In genomic region chr5:170388818-170389217, GRCh38 we compare ENCODE assay signal across 17 cellular contexts. TPM values are rescaled to one million over a fixed set of nuclear protein-coding genes. Genes with fewer than 3 reads are reported as not detected.
A peak's percentile ranks its signal among the peaks of the same experiment; 100 is the strongest.
DNase-seq lines count a peak whose midpoint lies in the region; ATAC-seq and TF ChIP-seq lines count a peak whose summit lies in the region.
"Had no signal": no experiment of that assay in that cellular context is flagged by ENCODE, and none has a peak within 500 bp of the region (broad histone marks: within the 10 kb centered on the region; RNA-seq: fewer than 3 reads in every experiment).

No MANE protein-coding gene starts in this region.

- H3K9me3 ChIP-seq in right cardiac atrium (ENCODE audit: control insufficient read depth, low read length) (no peaks in the 10 kb centered on the region), prostate gland (no peaks in the 10 kb centered on the region)

- 37% methylated on average over 7 of the region's 7 CpGs for WGBS in right cardiac atrium
- 47% methylated on average over 7 of the region's 7 CpGs for WGBS in prostate gland

- peak overlapping the region; percentile 29 for H3K4me3 ChIP-seq in right cardiac atrium (ENCODE audit: low read length)
- peak overlapping the region; percentile 19 to 26 for H3K4me3 ChIP-seq in prostate gland
- no peak overlapping the region for H3K4me3 ChIP-seq in brain microvascular endothelial cell (ENCODE audit: low read depth, low read length)
- H3K4me3 ChIP-seq: lung had no signal

- ATAC-seq in Right ventricle myocardium superior (ENCODE audit: poor library complexity), result peak; percentile 52
- ATAC-seq in right cardiac atrium, result peak; percentile 23 to 61
- ATAC-seq: activated T-helper 17 cell treated with anti-CD3 and anti-CD28 coated beads, Interleukin-2, amount 50 U/mL, for 72 hours; stimulated activated naive CD8-positive, alpha-beta T cell treated with anti-CD3 and anti-CD28 coated beads, Interleukin-15, Interleukin-2, amounts not matched to agents 100 U/mL and 50 U/mL, for 24 hours had no signal

- H3K36me3 ChIP-seq in prostate gland (no peaks in the 10 kb centered on the region), brain microvascular endothelial cell (replicated peaks) (no peaks in the 10 kb centered on the region)

- no peak for TF ChIP-seq POLR2A in prostate gland (IDR thresholded peaks at IDR 0.05)

- H3K4me1 ChIP-seq in right cardiac atrium (ENCODE audit: control insufficient read depth, insufficient read depth, low read length) (no peaks in the 10 kb centered on the region), prostate gland (replicated peaks) (no peaks in the 10 kb centered on the region)

- in situ Hi-C loops in brain microvascular endothelial cell (cut with HindIII; ENCODE audit: low pct_ligation_motif_present, low sequenced_read_pairs), result no loop called here

- TF ChIP-seq CTCF in prostate gland (IDR thresholded peaks at IDR 0.05), result no peak
- TF ChIP-seq CTCF in brain microvascular endothelial cell (IDR thresholded peaks at IDR 0.05; ENCODE audit: low read depth, low read length, missing control alignments), result no peak

- DNase-seq in Right ventricle myocardium superior (no peak), cardiac septum (ENCODE audit: low spot score) (no peak), right cardiac atrium (no peak), prostate gland (ENCODE audit: low spot score) (no peak), brain microvascular endothelial cell (no peak), AG08396 (ENCODE audit: low spot score) (no peak)
- no peak for DNase-seq in stimulated activated CD4-positive, alpha-beta T cell treated with anti-CD3 and anti-CD28 coated beads, Interleukin-15, amount 100 ng/mL, for 24 hours
- no peak for DNase-seq in stimulated activated CD4-positive, alpha-beta T cell treated with anti-CD3 and anti-CD28 coated beads, Interleukin-4, amount 100 ng/mL, for 1 hour
- DNase-seq: activated CD4-positive, alpha-beta T cell treated with anti-CD3 and anti-CD28 coated beads, Interleukin-2, amount 50 U/mL, for 4 hours; head of caudate nucleus; KG1; NCI-H526 treated with DMSO at 0.1 percent for 48 hours; posterior cingulate gyrus; stimulated activated naive CD8-positive, alpha-beta T cell treated with anti-CD3 and anti-CD28 coated beads, Interleukin-15, Interleukin-2, amounts not matched to agents 100 U/mL and 50 U/mL, for 24 hours; T1000 had no signal

- intact Hi-C loops in Right ventricle myocardium superior (cut with DNase I) (no loop called here), cardiac septum (cut with DNase I) (no loop called here), right cardiac atrium (cut with DNase I) (no loop called here), prostate gland (cut with DNase I) (loop anchor here (5.0 kb wide), 1 partner anchor 107 kb away; no protein-coding TSS in a partner anchor)

- H3K27ac ChIP-seq in right cardiac atrium (ENCODE audit: low read length) (no peak overlapping the region), prostate gland (peak overlapping the region; percentile 75 to 76), brain microvascular endothelial cell (no peak overlapping the region)

- no peaks in the 10 kb centered on the region for H3K27me3 ChIP-seq in right cardiac atrium (ENCODE audit: control insufficient read depth, insufficient read depth)
- no peaks in the 10 kb centered on the region for H3K27me3 ChIP-seq in prostate gland (replicated peaks; ENCODE audit: insufficient read depth)
- peaks cover 2% of the 10 kb centered on the region for H3K27me3 ChIP-seq in brain microvascular endothelial cell (replicated peaks)

RNA-seq across cellular contexts. Expression of gene KCNMB1, which starts 0.3 kb away (rescaled TPM):
- 0.65 TPM for total RNA-seq in Right ventricle myocardium superior
- total RNA-seq in cardiac septum, result 5.7 TPM
- total RNA-seq in right cardiac atrium, result 1 to 10 TPM in 3 of 4 donors, under 1 TPM in 1; 0.97 to 2.8 (median 1.9) TPM
- polyA plus RNA-seq in right cardiac atrium, result 1.3 TPM
- total RNA-seq in prostate gland, result 1 to 10 TPM; 5.9 to 9.1 TPM
- total RNA-seq: activated T-helper 17 cell treated with anti-CD3 and anti-CD28 coated beads, Interleukin-2, amount 50 U/mL, for 72 hours had no signal

Comparison
In these comparisons a context has a peak if more than half of its experiments do, and no peak if none do; other contexts are left out.
1. H3K27ac ChIP-seq: peak in prostate gland (2 of 2); none in right cardiac atrium (single experiment) and brain microvascular endothelial cell (single experiment).